In genomic region chr17:6517017-6517416, GRCh38 we compare ENCODE assay signal across 20 cellular contexts.
"Had no signal": no experiment of that assay in that cellular context is flagged by ENCODE, and none has a peak within 500 bp of the region (broad histone marks: within the 10 kb centered on the region; RNA-seq: fewer than 3 reads in every experiment).

No MANE protein-coding gene starts in this region.

- ATAC-seq: gastrocnemius medialis; heart right ventricle; left lobe of liver; natural killer cell; right cardiac atrium; stimulated activated naive CD8-positive, alpha-beta T cell treated with anti-CD3 and anti-CD28 coated beads, Interleukin-15, Interleukin-2, amounts not matched to agents 100 U/mL and 50 U/mL, for 24 hours had no signal

- H3K36me3 ChIP-seq: gastrocnemius medialis, heart right ventricle, ovary, suprapubic skin, thyroid gland had no signal

- FAIRE-seq: islet of Langerhans, small intestine, urothelium cell line had no signal

- H3K27me3 ChIP-seq: dorsolateral prefrontal cortex, esophagus muscularis mucosa, gastrocnemius medialis, ovary, suprapubic skin, thyroid gland had no signal

- H3K4me1 ChIP-seq: gastrocnemius medialis, heart right ventricle, suprapubic skin, thyroid gland had no signal

- H3K27ac ChIP-seq: dorsolateral prefrontal cortex, esophagus muscularis mucosa, gastrocnemius medialis, heart right ventricle, ovary, suprapubic skin, thyroid gland had no signal

- H3K9me3 ChIP-seq: esophagus muscularis mucosa, gastrocnemius medialis, heart right ventricle, ovary, suprapubic skin, thyroid gland had no signal

- H3K4me3 ChIP-seq: dorsolateral prefrontal cortex, esophagus muscularis mucosa, gastrocnemius medialis, heart right ventricle, ovary, suprapubic skin, thyroid gland had no signal

- DNase-seq: cortex of kidney; dorsolateral prefrontal cortex; effector CD8-positive, alpha-beta T cell; gastrocnemius medialis; heart right ventricle; hypothalamus; kidney glomerular epithelial cell; natural killer cell; nucleus accumbens; ovary; right cardiac atrium; small intestine; stimulated activated CD4-positive, alpha-beta T cell treated with anti-CD3 and anti-CD28 coated beads, Interleukin-2, amount 100 ng/mL, for 48 hours; stimulated activated naive CD8-positive, alpha-beta T cell treated with anti-CD3 and anti-CD28 coated beads, Interleukin-15, Interleukin-2, amounts not matched to agents 100 U/mL and 50 U/mL, for 24 hours; thyroid gland had no signal
